In genomic region chr12:109540526-109541411, GRCh38 we compare ENCODE assay signal across 18 cellular contexts. TPM values are rescaled to one million over a fixed set of nuclear protein-coding genes. Genes with fewer than 3 reads are reported as not detected.
DNase-seq lines count a peak whose midpoint lies in the region; ATAC-seq and TF ChIP-seq lines count a peak whose summit lies in the region.
"Had no signal": no experiment of that assay in that cellular context is flagged by ENCODE, and none has a peak within 500 bp of the region (broad histone marks: within the 10 kb centered on the region; RNA-seq: fewer than 3 reads in every experiment).

No MANE protein-coding gene starts in this region.

- H3K4me1 Mint-ChIP-seq in Caco-2 (ENCODE audit: low read depth, unreplicated experiment), result no peaks in the 10 kb centered on the region
- H3K4me1 Mint-ChIP-seq: B cell had no signal

- TF ChIP-seq CTCF in SK-N-SH (IDR thresholded peaks at IDR 0.05), result no peak
- TF ChIP-seq CTCF in Caco-2 (IDR thresholded peaks at IDR 0.05; ENCODE audit: insufficient read depth in 1 of 2, low read depth in 1 of 2, low read length in 1 of 2, severe bottlenecking in 1 of 2, unreplicated experiment in 1 of 2), result no peak

- H3K4me3 Mint-ChIP-seq in Caco-2 (ENCODE audit: unreplicated experiment), result no peak overlapping the region
- H3K4me3 Mint-ChIP-seq: B cell, H9 had no signal

- H3K36me3 ChIP-seq in SK-N-SH (replicated peaks in 1 of 2; ENCODE audit: control insufficient read depth in 1 of 2, insufficient read depth in 2 of 2, low read length in 1 of 2), result no peaks in the 10 kb centered on the region
- H3K36me3 ChIP-seq in Caco-2 (ENCODE audit: control insufficient read depth, insufficient read depth, low read length), result no peaks in the 10 kb centered on the region

- H2AFZ ChIP-seq in SK-N-SH (ENCODE audit: low read depth), result no peak overlapping the region

- TF ChIP-seq EP300 in SK-N-SH (IDR thresholded peaks at IDR 0.05; ENCODE audit: borderline replicate concordance in 1 of 2, low read depth in 1 of 2, low read length in 1 of 2), result no peak

- peak overlapping the region in 1 of 2 experiments; percentile 91; a peak in 2 of 4 replicates for H3K27ac ChIP-seq in SK-N-SH (ENCODE audit: low read depth in 2 of 2, low read length in 1 of 2)
- H3K27ac ChIP-seq in cingulate gyrus (ENCODE audit: low read depth, low read length), result peak overlapping the region; percentile 91
- peak overlapping the region; percentile 96 for H3K27ac ChIP-seq in substantia nigra (ENCODE audit: low read depth, low read length, poor library complexity, severe bottlenecking)
- H3K27ac ChIP-seq: 22Rv1, Peyer's patch had no signal

- no peaks in the 10 kb centered on the region for H3K27me3 Mint-ChIP-seq in Caco-2 (ENCODE audit: insufficient read depth, unreplicated experiment)
- H3K27me3 Mint-ChIP-seq: B cell had no signal

- H3K9me3 ChIP-seq in SK-N-SH, result no peaks in the 10 kb centered on the region
- no peaks in the 10 kb centered on the region for H3K9me3 ChIP-seq in Caco-2
- H3K9me3 ChIP-seq: Peyer's patch had no signal

- H3K27me3 ChIP-seq in SK-N-SH (ENCODE audit: insufficient read depth) (no peaks in the 10 kb centered on the region), Caco-2 (replicated peaks; ENCODE audit: control insufficient read depth, insufficient read depth, low read length) (no peaks in the 10 kb centered on the region)
- H3K27me3 ChIP-seq: Peyer's patch had no signal

- no peaks in the 10 kb centered on the region for H3K79me2 ChIP-seq in SK-N-SH (ENCODE audit: insufficient read depth)

- no peaks in the 10 kb centered on the region for H3K36me3 Mint-ChIP-seq in Caco-2 (ENCODE audit: insufficient read depth, unreplicated experiment)

- no peaks in the 10 kb centered on the region for H3F3A ChIP-seq in SK-N-SH (replicated peaks; ENCODE audit: insufficient read depth)

- H3K4me2 ChIP-seq in SK-N-SH, result no peak overlapping the region

- no peak overlapping the region for H3K9ac ChIP-seq in SK-N-SH

- no peaks in the 10 kb centered on the region for H4K20me1 ChIP-seq in SK-N-SH (ENCODE audit: insufficient read depth)

- no peak overlapping the region for H3K27ac Mint-ChIP-seq in Caco-2 (ENCODE audit: unreplicated experiment)
- H3K27ac Mint-ChIP-seq: B cell had no signal

- POLR2A ChIA-PET in SK-N-SH (lab: Yijun Ruan, JAX), result interaction anchor here (0.5 to 2.6 kb wide), 7 partner anchors 11 to 105 kb away, joined by 3 to 10 read pairs (median 4); no protein-coding TSS in a partner anchor
- POLR2A ChIA-PET in Caco-2 (lab: Charles Lee), result no interaction called here

- H3K9me3 Mint-ChIP-seq in Caco-2 (ENCODE audit: unreplicated experiment), result no peaks in the 10 kb centered on the region
- H3K9me3 Mint-ChIP-seq: H9 had no signal

- WGBS in SK-N-SH (ENCODE audit: low lambda C conversion rate), result 78% methylated on average over 16 of the region's 16 CpGs

- no peaks in the 10 kb centered on the region for H3K9me2 ChIP-seq in SK-N-SH

- BruUV-seq in Caco-2 (replicated peaks; lab: Mats Ljungman, UMichigan), result no TSS peak

- TF ChIP-seq RAD21 in SK-N-SH (IDR thresholded peaks at IDR 0.05; ENCODE audit: low read length), result no peak

- CTCF ChIA-PET in SK-N-SH (lab: Yijun Ruan, JAX), result interaction anchor here (0.8 to 5.7 kb wide), 11 partner anchors 9 to 305 kb away, joined by 3 to 23 read pairs (median 4); partner anchors contain the start of gene MVK
- CTCF ChIA-PET in Caco-2 (lab: Charles Lee), result no interaction called here

- intact Hi-C loops in Caco-2 (cut with micrococcal nuclease; ENCODE audit: unreplicated experiment), result no loop called here

- peaks cover 6 to 81% of the 10 kb centered on the region in 2 experiments; a peak in 3 of 4 replicates for H3K4me1 ChIP-seq in SK-N-SH (ENCODE audit: control insufficient read depth in 1 of 2, insufficient read depth in 2 of 2, low read depth in 1 of 2, low read length in 1 of 2)
- no peaks in the 10 kb centered on the region for H3K4me1 ChIP-seq in Caco-2
- H3K4me1 ChIP-seq: Peyer's patch had no signal

- peak; percentile 55 for DNase-seq in SK-N-SH
- peak; percentile 55 for DNase-seq in medulla oblongata (ENCODE audit: extremely low spot score)
- peak in 15 of 49 donors; percentile 11 to 69 (median 34) for DNase-seq in substantia nigra (lab: John Stamatoyannopoulos, UW)
- DNase-seq in Caco-2, result no peak
- DNase-seq in NCI-H1092 treated with DMSO at 0.1 percent for 48 hours (lab: John Stamatoyannopoulos, UW), result no peak
- DNase-seq: DMS153; GDM1; H9; NCI-H1105 treated with DMSO at 0.1 percent for 48 hours; NCI-H1694 treated with DMSO at 0.1 percent for 48 hours; NK-92 treated with Interleukin-12 subunit alpha and Interleukin-12 subunit beta, amount 100 ng/mL, for 24 hours; Peyer's patch had no signal

- no peak overlapping the region for H3K4me3 ChIP-seq in SK-N-SH (ENCODE audit: low read depth in 2 of 2, low read length in 1 of 2)
- H3K4me3 ChIP-seq in Caco-2 (ENCODE audit: low read depth, low read length), result no peak overlapping the region
- H3K4me3 ChIP-seq: K562, Peyer's patch had no signal

- ATAC-seq in SK-N-SH treated with all-trans-retinoic acid at 6 μM for 48 hours (no peak; the same call in 2 of the 3 replicates), GM18907 (IDR thresholded peaks at IDR 0.05; ENCODE audit: unreplicated experiment) (no peak)

TF ChIP-seq in SK-N-SH, 30 proteins besides CTCF, POLR2A, EP300 and RAD21 (continues in another document):
- TF ChIP-seq SMC3 (IDR thresholded peaks at IDR 0.05; ENCODE audit: low read depth, low read length) (no peak), MEF2A (IDR thresholded peaks at IDR 0.05; ENCODE audit: borderline replicate concordance, low read depth) (no peak), TAF1 (IDR thresholded peaks at IDR 0.05; ENCODE audit: borderline replicate concordance, low read depth, low read length) (no peak), TEAD4 (IDR thresholded peaks at IDR 0.05; ENCODE audit: borderline replicate concordance, insufficient read depth) (no peak), RCOR1 (IDR thresholded peaks at IDR 0.05; ENCODE audit: low read length) (no peak), ELF1 (IDR thresholded peaks at IDR 0.05) (no peak), POLR2AphosphoS5 (IDR thresholded peaks at IDR 0.05; ENCODE audit: low read depth, low read length) (no peak), IRF3 (IDR thresholded peaks at IDR 0.05; ENCODE audit: low read depth, low read length) (no peak), RXRA (IDR thresholded peaks at IDR 0.05; ENCODE audit: borderline replicate concordance, low read depth) (no peak), NFIC (IDR thresholded peaks at IDR 0.05; ENCODE audit: borderline replicate concordance) (no peak), MXI1 (IDR thresholded peaks at IDR 0.05; ENCODE audit: low read depth, low read length) (no peak)

TF ChIP-seq in SK-N-SH treated with all-trans-retinoic acid at 6 μM for 48 hours, 23 proteins besides CTCF, POLR2A, EP300 and RAD21:
- TF ChIP-seq GLIS3 (CRISPR knock-in tag; IDR thresholded peaks at IDR 0.05), result no peak
- TF ChIP-seq ZFP3 (CRISPR knock-in tag; IDR thresholded peaks at IDR 0.05), result no peak
- TF ChIP-seq TCF4 (CRISPR knock-in tag; IDR thresholded peaks at IDR 0.05; ENCODE audit: borderline replicate concordance), result no peak
- TF ChIP-seq CREB5 (CRISPR knock-in tag; IDR thresholded peaks at IDR 0.05; ENCODE audit: low read depth), result no peak
- no peak for TF ChIP-seq CSDC2 (CRISPR knock-in tag; IDR thresholded peaks at IDR 0.05)
- TF ChIP-seq PPARA (CRISPR knock-in tag; IDR thresholded peaks at IDR 0.05; ENCODE audit: borderline replicate concordance), result no peak
- TF ChIP-seq ESRRG (CRISPR knock-in tag; IDR thresholded peaks at IDR 0.05), result no peak
- TF ChIP-seq POU6F1 (CRISPR knock-in tag; IDR thresholded peaks at IDR 0.05; ENCODE audit: borderline replicate concordance, low read depth), result no peak
- no peak for TF ChIP-seq OSR1 (CRISPR knock-in tag; IDR thresholded peaks at IDR 0.05)
- TF ChIP-seq ZFP30 (CRISPR knock-in tag; IDR thresholded peaks at IDR 0.05), result no peak
- no peak for TF ChIP-seq ZNF70 (CRISPR knock-in tag; IDR thresholded peaks at IDR 0.05)

RNA-seq across cellular contexts. Expression of gene MMAB, which starts 32.5 kb away (rescaled TPM):
- polyA plus RNA-seq in SK-N-SH (2012; rRNA removed), result 14.8 and 15.9 TPM in 2 replicates
- polyA plus RNA-seq in SK-N-SH (2012; cell fraction: cytosol; rRNA removed), result 11.7 and 14.3 TPM in 2 replicates
- polyA plus RNA-seq in SK-N-SH (2012; cell fraction: nucleus; rRNA removed), result 18.6 and 20.3 TPM in 2 replicates
- 42.3 and 48.9 TPM in 2 replicates for total RNA-seq in Caco-2 (2022)

RNA-seq across cellular contexts. Expression of gene MVK, which starts 32.8 kb away (rescaled TPM):
- 6.3 and 7.0 TPM in 2 replicates for polyA plus RNA-seq in SK-N-SH (2012; rRNA removed)
- polyA plus RNA-seq in SK-N-SH (2012; cell fraction: cytosol; rRNA removed), result 2.8 and 5.3 TPM in 2 replicates
- polyA plus RNA-seq in SK-N-SH (2012; cell fraction: nucleus; rRNA removed), result 9.3 and 10.3 TPM in 2 replicates
- 28.4 and 28.9 TPM in 2 replicates for total RNA-seq in Caco-2 (2022)

Comparison
In these comparisons a context has a peak if more than half of its experiments do, and no peak if none do; other contexts are left out.
1. DNase-seq: peak in SK-N-SH (single experiment) and medulla oblongata (single experiment); none in Caco-2 (0 of 2) and NCI-H1092 treated with DMSO at 0.1 percent for 48 hours (single experiment).